In the genomic region with DNA sequence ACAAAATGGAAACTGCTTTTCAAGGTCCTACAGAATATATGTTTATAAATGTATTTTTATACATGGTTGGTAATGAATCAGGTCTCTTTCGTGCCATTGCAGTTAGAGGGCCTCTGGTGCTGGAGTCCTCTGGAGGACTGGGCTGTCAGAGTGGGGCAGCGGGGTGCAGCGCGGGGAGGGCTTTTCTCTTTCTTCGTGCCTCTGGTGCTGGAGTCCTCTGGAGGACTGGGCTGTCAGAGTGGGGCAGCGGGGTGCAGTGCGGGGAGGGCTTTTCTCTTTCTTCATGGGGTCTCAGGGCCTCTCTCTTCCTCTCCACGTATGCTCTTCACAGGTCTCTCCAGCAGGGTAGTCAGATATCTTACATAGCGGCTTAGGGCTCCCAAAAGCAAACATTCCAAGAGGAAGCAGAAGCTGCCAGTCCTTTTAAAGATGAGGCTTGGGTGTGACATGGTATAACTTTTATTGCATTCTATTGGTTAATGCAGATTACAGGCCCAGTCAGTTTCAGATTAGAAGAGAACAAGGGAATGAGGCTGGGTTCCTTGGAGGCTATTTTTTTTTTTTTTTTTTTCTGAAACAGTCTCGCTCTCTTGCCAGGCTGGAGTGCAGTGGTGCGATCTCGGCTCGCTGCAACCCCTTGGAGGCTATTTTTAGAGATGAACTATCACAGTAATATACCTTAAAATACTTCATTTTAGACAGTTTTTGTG, we compare ENCODE assay signal across 1 cellular context.
TF ChIP-seq lines count a peak whose summit lies in the region.

No MANE protein-coding gene starts in this region.

TF ChIP-seq in GM23338, 12 proteins besides CTCF, POLR2A, EP300 and RAD21 (continued from another document):
- TF ChIP-seq, protein P1, sequence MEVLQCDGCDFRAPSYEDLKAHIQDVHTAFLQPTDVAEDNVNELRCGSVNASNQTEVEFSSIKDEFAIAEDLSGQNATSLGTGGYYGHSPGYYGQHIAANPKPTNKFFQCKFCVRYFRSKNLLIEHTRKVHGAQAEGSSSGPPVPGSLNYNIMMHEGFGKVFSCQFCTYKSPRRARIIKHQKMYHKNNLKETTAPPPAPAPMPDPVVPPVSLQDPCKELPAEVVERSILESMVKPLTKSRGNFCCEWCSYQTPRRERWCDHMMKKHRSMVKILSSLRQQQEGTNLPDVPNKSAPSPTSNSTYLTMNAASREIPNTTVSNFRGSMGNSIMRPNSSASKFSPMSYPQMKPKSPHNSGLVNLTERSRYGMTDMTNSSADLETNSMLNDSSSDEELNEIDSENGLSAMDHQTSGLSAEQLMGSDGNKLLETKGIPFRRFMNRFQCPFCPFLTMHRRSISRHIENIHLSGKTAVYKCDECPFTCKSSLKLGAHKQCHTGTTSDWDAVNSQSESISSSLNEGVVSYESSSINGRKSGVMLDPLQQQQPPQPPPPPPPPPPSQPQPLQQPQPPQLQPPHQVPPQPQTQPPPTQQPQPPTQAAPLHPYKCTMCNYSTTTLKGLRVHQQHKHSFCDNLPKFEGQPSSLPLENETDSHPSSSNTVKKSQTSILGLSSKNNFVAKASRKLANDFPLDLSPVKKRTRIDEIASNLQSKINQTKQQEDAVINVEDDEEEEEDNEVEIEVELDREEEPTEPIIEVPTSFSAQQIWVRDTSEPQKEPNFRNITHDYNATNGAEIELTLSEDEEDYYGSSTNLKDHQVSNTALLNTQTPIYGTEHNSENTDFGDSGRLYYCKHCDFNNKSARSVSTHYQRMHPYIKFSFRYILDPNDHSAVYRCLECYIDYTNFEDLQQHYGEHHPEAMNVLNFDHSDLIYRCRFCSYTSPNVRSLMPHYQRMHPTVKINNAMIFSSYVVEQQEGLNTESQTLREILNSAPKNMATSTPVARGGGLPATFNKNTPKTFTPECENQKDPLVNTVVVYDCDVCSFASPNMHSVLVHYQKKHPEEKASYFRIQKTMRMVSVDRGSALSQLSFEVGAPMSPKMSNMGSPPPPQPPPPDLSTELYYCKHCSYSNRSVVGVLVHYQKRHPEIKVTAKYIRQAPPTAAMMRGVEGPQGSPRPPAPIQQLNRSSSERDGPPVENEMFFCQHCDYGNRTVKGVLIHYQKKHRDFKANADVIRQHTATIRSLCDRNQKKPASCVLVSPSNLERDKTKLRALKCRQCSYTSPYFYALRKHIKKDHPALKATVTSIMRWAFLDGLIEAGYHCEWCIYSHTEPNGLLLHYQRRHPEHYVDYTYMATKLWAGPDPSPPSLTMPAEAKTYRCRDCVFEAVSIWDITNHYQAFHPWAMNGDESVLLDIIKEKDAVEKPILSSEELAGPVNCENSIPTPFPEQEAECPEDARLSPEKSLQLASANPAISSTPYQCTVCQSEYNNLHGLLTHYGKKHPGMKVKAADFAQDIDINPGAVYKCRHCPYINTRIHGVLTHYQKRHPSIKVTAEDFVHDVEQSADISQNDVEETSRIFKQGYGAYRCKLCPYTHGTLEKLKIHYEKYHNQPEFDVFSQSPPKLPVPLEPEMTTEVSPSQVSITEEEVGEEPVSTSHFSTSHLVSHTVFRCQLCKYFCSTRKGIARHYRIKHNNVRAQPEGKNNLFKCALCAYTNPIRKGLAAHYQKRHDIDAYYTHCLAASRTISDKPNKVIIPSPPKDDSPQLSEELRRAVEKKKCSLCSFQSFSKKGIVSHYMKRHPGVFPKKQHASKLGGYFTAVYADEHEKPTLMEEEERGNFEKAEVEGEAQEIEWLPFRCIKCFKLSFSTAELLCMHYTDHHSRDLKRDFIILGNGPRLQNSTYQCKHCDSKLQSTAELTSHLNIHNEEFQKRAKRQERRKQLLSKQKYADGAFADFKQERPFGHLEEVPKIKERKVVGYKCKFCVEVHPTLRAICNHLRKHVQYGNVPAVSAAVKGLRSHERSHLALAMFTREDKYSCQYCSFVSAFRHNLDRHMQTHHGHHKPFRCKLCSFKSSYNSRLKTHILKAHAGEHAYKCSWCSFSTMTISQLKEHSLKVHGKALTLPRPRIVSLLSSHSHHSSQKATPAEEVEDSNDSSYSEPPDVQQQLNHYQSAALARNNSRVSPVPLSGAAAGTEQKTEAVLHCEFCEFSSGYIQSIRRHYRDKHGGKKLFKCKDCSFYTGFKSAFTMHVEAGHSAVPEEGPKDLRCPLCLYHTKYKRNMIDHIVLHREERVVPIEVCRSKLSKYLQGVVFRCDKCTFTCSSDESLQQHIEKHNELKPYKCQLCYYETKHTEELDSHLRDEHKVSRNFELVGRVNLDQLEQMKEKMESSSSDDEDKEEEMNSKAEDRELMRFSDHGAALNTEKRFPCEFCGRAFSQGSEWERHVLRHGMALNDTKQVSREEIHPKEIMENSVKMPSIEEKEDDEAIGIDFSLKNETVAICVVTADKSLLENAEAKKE (CRISPR knock-in tag; IDR thresholded peaks at IDR 0.05) = peak; percentile 60
- TF ChIP-seq JUNB (IDR thresholded peaks at IDR 0.05; ENCODE audit: unreplicated experiment) (no peak), POLR2AphosphoS5 (IDR thresholded peaks at IDR 0.05; ENCODE audit: low read depth) (no peak), CREB1 (CRISPR knock-in tag; IDR thresholded peaks at IDR 0.05; ENCODE audit: low read depth) (no peak)
